In genomic region chr4:13988347-13989265, GRCh38 we compare ENCODE assay signal across 12 cellular contexts.
DNase-seq lines count a peak whose midpoint lies in the region; ATAC-seq and TF ChIP-seq lines count a peak whose summit lies in the region.
"Had no signal": no experiment of that assay in that cellular context is flagged by ENCODE, and none has a peak within 500 bp of the region (broad histone marks: within the 10 kb centered on the region; RNA-seq: fewer than 3 reads in every experiment).

No MANE protein-coding gene starts in this region.

- H3K27ac ChIP-seq in left lung (no peak overlapping the region), upper lobe of left lung (no peak overlapping the region)
- H3K27ac ChIP-seq: cardiac muscle cell had no signal

- no peaks in the 10 kb centered on the region for H3K36me3 Mint-ChIP-seq in nephron progenitor cell (ENCODE audit: low read depth)

- 74% methylated on average over 10 of the region's 10 CpGs for WGBS in upper lobe of left lung, 2 donors

- no peaks in the 10 kb centered on the region for H3K79me2 ChIP-seq in Loucy (ENCODE audit: insufficient read depth, low read length)

- DNase-seq in cerebellum (ENCODE audit: low spot score), result peak; percentile 13
- DNase-seq in left lung, result no peak
- DNase-seq in upper lobe of left lung, result no peak
- DNase-seq in nephron progenitor cell, result no peak
- DNase-seq in activated CD8-positive, alpha-beta memory T cell treated with anti-CD3 and anti-CD28 coated beads, Interleukin-2, amount 50 U/mL, for 48 hours, result no peak
- DNase-seq: activated CD4-positive, CD25-positive, alpha-beta regulatory T cell treated with anti-CD3 and anti-CD28 coated beads, Interleukin-2, amount 50 U/mL, for 72 hours; NCI-H82; stimulated activated CD4-positive, alpha-beta T cell treated with anti-CD3 and anti-CD28 coated beads, Interleukin-2, amount 100 ng/mL, for 48 hours had no signal

- H3K4me1 ChIP-seq in Loucy (ENCODE audit: insufficient read depth, low read length, poor library complexity, severe bottlenecking) (peaks cover 28% of the 10 kb centered on the region), left lung (peaks cover 0 to 3% of the 10 kb centered on the region in 2 donors), upper lobe of left lung (peaks cover 0 to 10% (median 6%) of the 10 kb centered on the region in 4 donors)

- H2AFZ ChIP-seq in Loucy (ENCODE audit: low read length), result peak overlapping the region; percentile 38; the same call in 1 of the 2 replicates

- H3K4me1 Mint-ChIP-seq in nephron progenitor cell, result peaks cover 16% of the 10 kb centered on the region

- H3K4me3 Mint-ChIP-seq in nephron progenitor cell, result no peak overlapping the region

- TF ChIP-seq CTCF in Loucy (conservative IDR thresholded peaks at IDR 0.05; ENCODE audit: low read length), result no peak
- TF ChIP-seq CTCF in left lung (IDR thresholded peaks at IDR 0.05), result no peak
- TF ChIP-seq CTCF in upper lobe of left lung (IDR thresholded peaks at IDR 0.05), result no peak
- no peak for TF ChIP-seq CTCF in nephron progenitor cell (IDR thresholded peaks at IDR 0.05)

- H4K20me1 ChIP-seq in Loucy (ENCODE audit: insufficient read depth, low read length, poor library complexity, severe bottlenecking), result no peaks in the 10 kb centered on the region

- intact Hi-C loops in left lung (cut with DNase I), result no loop called here

- H3K27me3 ChIP-seq in Loucy (ENCODE audit: insufficient read depth, low read length, poor library complexity, severe bottlenecking), result no peaks in the 10 kb centered on the region
- no peaks in the 10 kb centered on the region for H3K27me3 ChIP-seq in left lung
- H3K27me3 ChIP-seq in upper lobe of left lung, result no peaks in the 10 kb centered on the region
- H3K27me3 ChIP-seq: cardiac muscle cell had no signal

- H3K27ac Mint-ChIP-seq in nephron progenitor cell, result no peak overlapping the region

- H3K9me3 Mint-ChIP-seq in nephron progenitor cell, result no peaks in the 10 kb centered on the region

- no peak overlapping the region for H3K4me3 ChIP-seq in Loucy (ENCODE audit: low read length, poor library complexity, severe bottlenecking)
- no peak overlapping the region for H3K4me3 ChIP-seq in left lung
- H3K4me3 ChIP-seq in upper lobe of left lung, result no peak overlapping the region
- H3K4me3 ChIP-seq: cardiac muscle cell had no signal

- no peak overlapping the region for H3K4me2 ChIP-seq in Loucy (ENCODE audit: low read depth, low read length, poor library complexity, severe bottlenecking)

- H3K36me3 ChIP-seq in Loucy (ENCODE audit: insufficient read depth, low read length) (no peaks in the 10 kb centered on the region), left lung (no peaks in the 10 kb centered on the region), upper lobe of left lung (no peaks in the 10 kb centered on the region)
- H3K36me3 ChIP-seq: cardiac muscle cell had no signal

- H3K9me3 ChIP-seq in Loucy (ENCODE audit: insufficient read depth, low read depth, low read length) (no peaks in the 10 kb centered on the region), left lung (no peaks in the 10 kb centered on the region), upper lobe of left lung (no peaks in the 10 kb centered on the region)

- no peaks in the 10 kb centered on the region for H3K27me3 Mint-ChIP-seq in nephron progenitor cell (ENCODE audit: low read depth, poor library complexity)

- TF ChIP-seq POLR2A in upper lobe of left lung (IDR thresholded peaks at IDR 0.05), result no peak

- H3K9ac ChIP-seq in Loucy (ENCODE audit: low read depth, low read length, poor library complexity, severe bottlenecking), result no peak overlapping the region

- TF ChIP-seq EP300 in upper lobe of left lung (IDR thresholded peaks at IDR 0.05), result no peak

- no peaks in the 10 kb centered on the region for H3K9me2 ChIP-seq in Loucy (replicated peaks; ENCODE audit: low read depth, low read length)

- ATAC-seq in left lung (peak; percentile 37), upper lobe of left lung (ENCODE audit: low FRiP score in 2 of 2) (peak; percentile 53 to 88), HG02981 (IDR thresholded peaks at IDR 0.05; ENCODE audit: unreplicated experiment) (no peak)
- ATAC-seq: left colon had no signal

- H3F3A ChIP-seq in Loucy (ENCODE audit: low read depth), result no peaks in the 10 kb centered on the region
